1 cellular context compared by ENCODE assay signal in the genomic region with DNA sequence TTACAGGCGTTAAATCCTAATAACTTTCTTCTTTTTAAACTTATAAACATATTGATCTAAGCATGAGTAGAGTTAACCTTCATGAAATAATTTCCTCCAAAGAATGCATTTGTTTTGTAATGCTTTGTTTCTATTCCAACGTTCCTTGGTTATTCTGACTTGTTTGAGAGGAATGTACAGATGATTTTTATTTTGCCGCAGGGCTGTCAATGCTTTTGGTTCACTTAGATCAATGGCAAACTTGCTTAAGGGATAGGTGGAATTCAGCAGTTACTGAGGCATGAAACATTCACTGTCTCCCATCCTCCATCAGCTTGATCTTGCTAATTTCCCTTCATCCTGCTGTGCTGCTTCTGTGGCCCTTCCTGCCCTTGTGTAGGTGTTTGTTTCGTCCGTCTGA.
TF ChIP-seq lines count a peak whose summit lies in the region.

No MANE protein-coding gene starts in this region.

TF ChIP-seq in GM23338, 12 proteins besides CTCF, POLR2A, EP300 and RAD21 (continued from another document):
- TF ChIP-seq, protein P1, sequence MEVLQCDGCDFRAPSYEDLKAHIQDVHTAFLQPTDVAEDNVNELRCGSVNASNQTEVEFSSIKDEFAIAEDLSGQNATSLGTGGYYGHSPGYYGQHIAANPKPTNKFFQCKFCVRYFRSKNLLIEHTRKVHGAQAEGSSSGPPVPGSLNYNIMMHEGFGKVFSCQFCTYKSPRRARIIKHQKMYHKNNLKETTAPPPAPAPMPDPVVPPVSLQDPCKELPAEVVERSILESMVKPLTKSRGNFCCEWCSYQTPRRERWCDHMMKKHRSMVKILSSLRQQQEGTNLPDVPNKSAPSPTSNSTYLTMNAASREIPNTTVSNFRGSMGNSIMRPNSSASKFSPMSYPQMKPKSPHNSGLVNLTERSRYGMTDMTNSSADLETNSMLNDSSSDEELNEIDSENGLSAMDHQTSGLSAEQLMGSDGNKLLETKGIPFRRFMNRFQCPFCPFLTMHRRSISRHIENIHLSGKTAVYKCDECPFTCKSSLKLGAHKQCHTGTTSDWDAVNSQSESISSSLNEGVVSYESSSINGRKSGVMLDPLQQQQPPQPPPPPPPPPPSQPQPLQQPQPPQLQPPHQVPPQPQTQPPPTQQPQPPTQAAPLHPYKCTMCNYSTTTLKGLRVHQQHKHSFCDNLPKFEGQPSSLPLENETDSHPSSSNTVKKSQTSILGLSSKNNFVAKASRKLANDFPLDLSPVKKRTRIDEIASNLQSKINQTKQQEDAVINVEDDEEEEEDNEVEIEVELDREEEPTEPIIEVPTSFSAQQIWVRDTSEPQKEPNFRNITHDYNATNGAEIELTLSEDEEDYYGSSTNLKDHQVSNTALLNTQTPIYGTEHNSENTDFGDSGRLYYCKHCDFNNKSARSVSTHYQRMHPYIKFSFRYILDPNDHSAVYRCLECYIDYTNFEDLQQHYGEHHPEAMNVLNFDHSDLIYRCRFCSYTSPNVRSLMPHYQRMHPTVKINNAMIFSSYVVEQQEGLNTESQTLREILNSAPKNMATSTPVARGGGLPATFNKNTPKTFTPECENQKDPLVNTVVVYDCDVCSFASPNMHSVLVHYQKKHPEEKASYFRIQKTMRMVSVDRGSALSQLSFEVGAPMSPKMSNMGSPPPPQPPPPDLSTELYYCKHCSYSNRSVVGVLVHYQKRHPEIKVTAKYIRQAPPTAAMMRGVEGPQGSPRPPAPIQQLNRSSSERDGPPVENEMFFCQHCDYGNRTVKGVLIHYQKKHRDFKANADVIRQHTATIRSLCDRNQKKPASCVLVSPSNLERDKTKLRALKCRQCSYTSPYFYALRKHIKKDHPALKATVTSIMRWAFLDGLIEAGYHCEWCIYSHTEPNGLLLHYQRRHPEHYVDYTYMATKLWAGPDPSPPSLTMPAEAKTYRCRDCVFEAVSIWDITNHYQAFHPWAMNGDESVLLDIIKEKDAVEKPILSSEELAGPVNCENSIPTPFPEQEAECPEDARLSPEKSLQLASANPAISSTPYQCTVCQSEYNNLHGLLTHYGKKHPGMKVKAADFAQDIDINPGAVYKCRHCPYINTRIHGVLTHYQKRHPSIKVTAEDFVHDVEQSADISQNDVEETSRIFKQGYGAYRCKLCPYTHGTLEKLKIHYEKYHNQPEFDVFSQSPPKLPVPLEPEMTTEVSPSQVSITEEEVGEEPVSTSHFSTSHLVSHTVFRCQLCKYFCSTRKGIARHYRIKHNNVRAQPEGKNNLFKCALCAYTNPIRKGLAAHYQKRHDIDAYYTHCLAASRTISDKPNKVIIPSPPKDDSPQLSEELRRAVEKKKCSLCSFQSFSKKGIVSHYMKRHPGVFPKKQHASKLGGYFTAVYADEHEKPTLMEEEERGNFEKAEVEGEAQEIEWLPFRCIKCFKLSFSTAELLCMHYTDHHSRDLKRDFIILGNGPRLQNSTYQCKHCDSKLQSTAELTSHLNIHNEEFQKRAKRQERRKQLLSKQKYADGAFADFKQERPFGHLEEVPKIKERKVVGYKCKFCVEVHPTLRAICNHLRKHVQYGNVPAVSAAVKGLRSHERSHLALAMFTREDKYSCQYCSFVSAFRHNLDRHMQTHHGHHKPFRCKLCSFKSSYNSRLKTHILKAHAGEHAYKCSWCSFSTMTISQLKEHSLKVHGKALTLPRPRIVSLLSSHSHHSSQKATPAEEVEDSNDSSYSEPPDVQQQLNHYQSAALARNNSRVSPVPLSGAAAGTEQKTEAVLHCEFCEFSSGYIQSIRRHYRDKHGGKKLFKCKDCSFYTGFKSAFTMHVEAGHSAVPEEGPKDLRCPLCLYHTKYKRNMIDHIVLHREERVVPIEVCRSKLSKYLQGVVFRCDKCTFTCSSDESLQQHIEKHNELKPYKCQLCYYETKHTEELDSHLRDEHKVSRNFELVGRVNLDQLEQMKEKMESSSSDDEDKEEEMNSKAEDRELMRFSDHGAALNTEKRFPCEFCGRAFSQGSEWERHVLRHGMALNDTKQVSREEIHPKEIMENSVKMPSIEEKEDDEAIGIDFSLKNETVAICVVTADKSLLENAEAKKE (CRISPR knock-in tag; IDR thresholded peaks at IDR 0.05): no peak
- TF ChIP-seq ZNF114 (CRISPR knock-in tag; IDR thresholded peaks at IDR 0.05) (no peak), NANOG (IDR thresholded peaks at IDR 0.05; ENCODE audit: borderline replicate concordance) (no peak)
